In the genomic region with DNA sequence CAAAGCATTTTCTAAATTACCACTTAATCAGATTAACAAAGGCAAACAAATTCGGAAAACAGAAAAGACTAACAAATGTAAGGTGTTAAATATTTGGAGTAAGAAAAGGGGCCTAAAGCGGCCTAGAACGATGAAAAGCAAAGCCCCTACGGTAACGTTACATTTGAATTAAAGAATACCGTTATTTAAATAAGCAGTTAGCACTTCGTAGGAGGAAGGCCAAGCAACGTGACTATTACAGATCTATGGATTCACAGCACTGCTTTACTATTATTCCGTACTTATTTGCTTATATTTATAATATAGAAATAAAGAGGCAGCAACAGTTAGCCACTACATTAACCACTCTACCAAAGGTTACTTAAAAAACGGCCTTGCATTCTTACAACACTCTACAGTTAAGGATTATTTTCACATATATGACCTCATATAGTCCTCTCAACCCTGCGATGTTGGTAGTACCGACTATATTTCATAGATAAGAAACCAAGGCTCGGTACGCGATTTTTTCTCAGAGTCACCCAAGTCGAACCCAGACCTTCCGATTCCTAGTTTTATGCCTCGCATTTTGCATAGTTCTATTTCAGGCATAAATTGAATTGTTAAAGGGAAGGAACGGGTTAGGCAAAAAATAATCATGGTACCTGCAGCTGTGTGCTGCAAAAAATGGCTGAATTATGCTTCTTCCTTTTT, we compare ENCODE assay signal across 8 cellular contexts. TPM values are rescaled to one million over a fixed set of nuclear protein-coding genes. Genes with fewer than 3 reads are reported as not detected.
DNase-seq lines count a peak whose midpoint lies in the region; ATAC-seq and TF ChIP-seq lines count a peak whose summit lies in the region.

No MANE protein-coding gene starts in this region.

- H3K4me3 ChIP-seq in CD4-positive, alpha-beta memory T cell (ENCODE audit: low read length in 2 of 2): peak overlapping the region; percentile 61 to 62
- H3K4me3 ChIP-seq in HEK293 (ENCODE audit: low read depth, low read length) (peak overlapping the region; percentile 75), gastrocnemius medialis (peak overlapping the region; percentile 64 to 82 (median 76))

- H3K9me3 ChIP-seq in CD4-positive, alpha-beta memory T cell (ENCODE audit: control insufficient read depth in 1 of 2, low read length in 2 of 2): no peaks in the 10 kb centered on the region
- H3K9me3 ChIP-seq in HEK293 (ENCODE audit: control insufficient read depth, insufficient read depth, low read depth, low read length) (no peaks in the 10 kb centered on the region), gastrocnemius medialis (no peaks in the 10 kb centered on the region)

- TF ChIP-seq POLR2A in gastrocnemius medialis (IDR thresholded peaks at IDR 0.05): no peak

- peaks cover 0 to 4% (median 0%) of the 10 kb centered on the region in 8 donors for H3K9me3 Mint-ChIP-seq in CD4-positive, alpha-beta memory T cell
- H3K9me3 Mint-ChIP-seq in activated B cell treated with CpG ODN at 0.5 μM for 24 hours (no peaks in the 10 kb centered on the region), glutamatergic neuron (ENCODE audit: unreplicated experiment) (peaks cover 5% of the 10 kb centered on the region)

- H3K4me1 Mint-ChIP-seq in CD4-positive, alpha-beta memory T cell: peaks cover 18 to 37% (median 27%) of the 10 kb centered on the region in 4 donors
- H3K4me1 Mint-ChIP-seq in activated B cell treated with CpG ODN at 0.5 μM for 24 hours (peaks cover 27% of the 10 kb centered on the region), glutamatergic neuron (ENCODE audit: low read depth, unreplicated experiment) (peaks cover 2% of the 10 kb centered on the region)

- H3K36me3 ChIP-seq in CD4-positive, alpha-beta memory T cell (ENCODE audit: insufficient read depth, low read length): no peaks in the 10 kb centered on the region
- peaks cover 18 to 30% of the 10 kb centered on the region in 2 experiments; a peak in 2 of 3 replicates for H3K36me3 ChIP-seq in HEK293 (ENCODE audit: control insufficient read depth in 2 of 2, insufficient read depth in 1 of 2, low read length in 2 of 2)
- no peaks in the 10 kb centered on the region for H3K36me3 ChIP-seq in gastrocnemius medialis

- in situ Hi-C loops in gastrocnemius medialis (cut with MboI; ENCODE audit: low sequenced_read_pairs in 4 of 4): loop anchor here in 1 of 4 donors (25.0 kb wide), 1 partner anchor 112 kb away; the partner anchor contains the start of genes APOO and CXorf58

- DNase-seq in CD4-positive, alpha-beta memory T cell: peak in 2 of 5 donors; percentile 11 to 13
- DNase-seq in activated B cell treated with CpG ODN at 0.5 μM for 24 hours (no peak), glutamatergic neuron (no peak), gastrocnemius medialis (no peak), mucosa of gallbladder (ENCODE audit: low spot score) (no peak), NOMO-1 treated with DMSO at 0.1 percent for 48 hours (lab: John Stamatoyannopoulos, UW; ENCODE audit: unreplicated experiment) (no peak)

- peak overlapping the region; percentile 75 to 94 (median 89) for H3K27ac Mint-ChIP-seq in CD4-positive, alpha-beta memory T cell
- H3K27ac Mint-ChIP-seq in activated B cell treated with CpG ODN at 0.5 μM for 24 hours (peak overlapping the region; percentile 82), glutamatergic neuron (ENCODE audit: unreplicated experiment) (peak overlapping the region; percentile 66)

- H3K4me1 ChIP-seq in CD4-positive, alpha-beta memory T cell (ENCODE audit: insufficient read depth, low read length): peaks cover 36% of the 10 kb centered on the region
- H3K4me1 ChIP-seq in HEK293 (ENCODE audit: control insufficient read depth, insufficient read depth, low read length) (peaks cover 6% of the 10 kb centered on the region; the same call in 1 of the 2 replicates), gastrocnemius medialis (peaks cover 3 to 7% of the 10 kb centered on the region in 2 donors)

- peak overlapping the region; percentile 75 for H3K27ac ChIP-seq in CD4-positive, alpha-beta memory T cell (ENCODE audit: low read depth, low read length)
- H3K27ac ChIP-seq in HEK293 (ENCODE audit: extremely low read depth, low read depth, low read length) (peak overlapping the region; percentile 77), gastrocnemius medialis (peak overlapping the region; percentile 86 to 98 (median 94))

- no peak for TF ChIP-seq CTCF in HEK293 (tag by site-specific recombination; IDR thresholded peaks at IDR 0.05)
- TF ChIP-seq CTCF in activated B cell treated with CpG ODN at 0.5 μM for 24 hours (IDR thresholded peaks at IDR 0.05): no peak
- TF ChIP-seq CTCF in glutamatergic neuron (IDR thresholded peaks at IDR 0.05; ENCODE audit: partially characterized antibody, unreplicated experiment): no peak
- no peak for TF ChIP-seq CTCF in gastrocnemius medialis (IDR thresholded peaks at IDR 0.05 in 4 of 5, conservative IDR thresholded peaks at IDR 0.05 in 1 of 5)

- H3K36me3 Mint-ChIP-seq in CD4-positive, alpha-beta memory T cell: peaks cover 4 to 10% of the 10 kb centered on the region in 2 donors
- H3K36me3 Mint-ChIP-seq in activated B cell treated with CpG ODN at 0.5 μM for 24 hours (ENCODE audit: low read depth): peaks cover 1% of the 10 kb centered on the region
- H3K36me3 Mint-ChIP-seq in glutamatergic neuron (ENCODE audit: unreplicated experiment): no peaks in the 10 kb centered on the region

- H3K27me3 Mint-ChIP-seq in CD4-positive, alpha-beta memory T cell: no peaks in the 10 kb centered on the region
- H3K27me3 Mint-ChIP-seq in activated B cell treated with CpG ODN at 0.5 μM for 24 hours (no peaks in the 10 kb centered on the region), glutamatergic neuron (ENCODE audit: unreplicated experiment) (peaks cover 2% of the 10 kb centered on the region)

- H3K4me3 Mint-ChIP-seq in CD4-positive, alpha-beta memory T cell: peak overlapping the region; percentile 81 to 94 (median 88)
- H3K4me3 Mint-ChIP-seq in activated B cell treated with CpG ODN at 0.5 μM for 24 hours: peak overlapping the region; percentile 85
- peak overlapping the region; percentile 85 for H3K4me3 Mint-ChIP-seq in glutamatergic neuron (ENCODE audit: unreplicated experiment)

- CTCF ChIA-PET in CD4-positive, alpha-beta memory T cell (lab: Charles Lee; ENCODE audit: partially characterized antibody): interaction anchor here (1.5 to 5.1 kb wide), 2 partner anchors 30 to 117 kb away, joined by 4 to 23 read pairs; partner anchors contain the start of gene EIF2S3
- CTCF ChIA-PET in HEK293 (lab: Yijun Ruan, JAX) (interaction anchor here (0.7 to 1.5 kb wide), 2 partner anchors 30 to 604 kb away, joined by 4 to 5 read pairs; no protein-coding TSS in a partner anchor), activated B cell treated with CpG ODN at 0.5 μM for 24 hours (lab: Charles Lee) (interaction anchor here (3.5 kb wide), 1 partner anchor 30 kb away, joined by 22 read pairs; the partner anchor contains the start of gene EIF2S3)

- POLR2A ChIA-PET in CD4-positive, alpha-beta memory T cell (lab: Charles Lee; ENCODE audit: partially characterized antibody): interaction anchor here (0.6 to 5.1 kb wide), 5 partner anchors 30 to 241 kb away, joined by 3 to 76 read pairs (median 22); partner anchors contain the start of genes APOO, CXorf58, EIF2S3 and SAT1
- POLR2A ChIA-PET in HEK293 (lab: Yijun Ruan, JAX): interaction anchor here (1.1 to 4.1 kb wide), 4 partner anchors 11 to 241 kb away, joined by 3 to 66 read pairs (median 8); partner anchors contain the start of genes APOO, CXorf58, EIF2S3 and SAT1
- POLR2A ChIA-PET in activated B cell treated with CpG ODN at 0.5 μM for 24 hours (lab: Charles Lee): interaction anchor here (0.8 to 4.5 kb wide), 5 partner anchors 30 to 241 kb away, joined by 3 to 113 read pairs (median 13); partner anchors contain the start of genes APOO, CXorf58, EIF2S3 and SAT1

- intact Hi-C loops in CD4-positive, alpha-beta memory T cell (cut with micrococcal nuclease): no loop called here
- intact Hi-C loops in activated B cell treated with CpG ODN at 0.5 μM for 24 hours (cut with micrococcal nuclease): loop anchor here (2.0 to 10.0 kb wide), 2 partner anchors 71 to 359 kb away; partner anchors contain the start of gene PRDX4
- intact Hi-C loops in gastrocnemius medialis (cut with DNase I; ENCODE audit: low total_unique reads): loop anchor here (2.0 to 10.0 kb wide), 2 partner anchors 357 to 441 kb away; partner anchors contain the start of genes PDK3 and PRDX4

- H3K27me3 ChIP-seq in CD4-positive, alpha-beta memory T cell (ENCODE audit: insufficient read depth, low read length): no peaks in the 10 kb centered on the region
- H3K27me3 ChIP-seq in gastrocnemius medialis: peaks cover 0 to 3% (median 0%) of the 10 kb centered on the region in 3 donors

- ATAC-seq in activated B cell treated with CpG ODN at 0.5 μM for 24 hours (ENCODE audit: low read depth) (no peak), gastrocnemius medialis (peak in 1 of 2 donors; percentile 51), GM18502 (IDR thresholded peaks at IDR 0.05; ENCODE audit: poor library complexity, unreplicated experiment) (no peak)

TF ChIP-seq in HEK293, 187 proteins besides CTCF, POLR2A, EP300 and RAD21 (continues in another document):
- 0 out of 2 replicates have a peak, but pooled peaks have one; percentile 41 for TF ChIP-seq ATF2 (tag by site-specific recombination; IDR thresholded peaks at IDR 0.05; ENCODE audit: low read depth)
- no peak; the same call in 1 of the 2 replicates for TF ChIP-seq ZNF660 (tag by site-specific recombination; IDR thresholded peaks at IDR 0.05)
- no peak for TF ChIP-seq ZNF514 (tag by site-specific recombination; IDR thresholded peaks at IDR 0.05)

RNA-seq across cellular contexts. Expression of gene KLHL15, which starts 2.9 kb away (rescaled TPM):
- 1 to 10 TPM; 7.3 to 7.9 TPM for total RNA-seq in CD4-positive, alpha-beta memory T cell
- polyA plus RNA-seq in CD4-positive, alpha-beta memory T cell: 1 to 10 TPM; 1.3 to 1.5 TPM
- total RNA-seq in activated B cell treated with CpG ODN at 0.5 μM for 24 hours: 7.3 and 8.1 TPM in 2 replicates
- 5.0 TPM for total RNA-seq in glutamatergic neuron (ENCODE audit: unreplicated experiment)
- total RNA-seq in gastrocnemius medialis: 1 to 10 TPM; 5.1 to 9.3 (median 8.1) TPM
- 6.2 TPM for total RNA-seq in mucosa of gallbladder

RNA-seq across cellular contexts. Expression of gene EIF2S3, which starts 30.6 kb away (rescaled TPM):
- 100 to 1,000 TPM; 218 to 221 TPM for total RNA-seq in CD4-positive, alpha-beta memory T cell
- 100 to 1,000 TPM; 117 to 120 TPM for polyA plus RNA-seq in CD4-positive, alpha-beta memory T cell
- total RNA-seq in activated B cell treated with CpG ODN at 0.5 μM for 24 hours (281 and 314 TPM in 2 replicates), glutamatergic neuron (ENCODE audit: unreplicated experiment) (134 TPM), gastrocnemius medialis (10 to 100 TPM; 50.8 to 89.1 (median 70.2) TPM), mucosa of gallbladder (168 TPM)
